ENCODE assay signal across 9 cellular contexts in the genomic region with DNA sequence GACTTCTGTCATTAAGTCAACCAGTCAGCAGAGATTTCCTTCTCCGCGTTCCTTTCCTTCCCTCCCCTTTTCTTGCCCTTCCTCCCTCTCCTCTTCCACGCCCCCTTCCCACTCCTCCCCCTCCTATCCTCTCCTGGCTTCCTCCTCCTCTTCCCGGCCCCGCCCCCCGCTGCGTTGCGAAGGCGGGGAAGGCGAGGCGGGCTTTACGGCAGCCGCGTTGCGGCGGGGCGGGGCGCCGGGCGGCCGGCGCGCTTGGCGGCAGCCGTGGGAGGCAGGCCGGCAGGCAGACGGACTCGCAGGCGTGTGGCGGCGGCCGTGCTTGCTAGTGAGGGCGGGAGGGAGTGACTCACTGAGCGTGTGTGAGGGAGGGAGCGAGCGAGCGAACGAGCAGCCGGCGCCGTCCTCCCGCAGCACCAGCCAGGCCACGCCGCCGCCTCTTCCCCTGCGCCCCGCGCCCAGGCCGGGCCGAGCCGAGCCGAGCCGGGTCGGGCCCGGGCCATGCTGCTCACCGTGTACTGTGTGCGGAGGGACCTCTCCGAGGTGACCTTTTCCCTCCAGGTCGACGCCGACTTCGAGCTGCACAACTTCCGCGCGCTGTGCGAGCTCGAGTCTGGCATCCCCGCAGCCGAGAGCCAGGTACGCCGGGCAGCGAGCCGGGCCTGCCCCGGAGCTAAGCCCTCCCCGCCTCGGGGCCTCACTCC. TPM values are rescaled to one million over a fixed set of nuclear protein-coding genes. Genes with fewer than 3 reads are reported as not detected.
DNase-seq lines count a peak whose midpoint lies in the region; ATAC-seq, FAIRE-seq and TF ChIP-seq lines count a peak whose summit lies in the region.
"Had no signal": no experiment of that assay in that cellular context is flagged by ENCODE, and none has a peak within 500 bp of the region (broad histone marks: within the 10 kb centered on the region; RNA-seq: fewer than 3 reads in every experiment).

TSS of gene DDI2 (plus strand) at position 286 of the 701 bp plus-strand sequence. CDS start at position 499, 213 bp downstream.

- H3K36me3 ChIP-seq in colonic mucosa: no peaks in the 10 kb centered on the region

- peak within 1 kb of the TSS; percentile 99 for H3K27ac ChIP-seq in colonic mucosa

- peaks cover 13% of the 10 kb centered on the region for H3K36me3 Mint-ChIP-seq in activated CD4-positive, alpha-beta T cell treated with anti-CD3 and anti-CD28 coated beads, Interleukin-2, amount 10 ng/mL, durations not matched to agents 24 days and 14 days (ENCODE audit: low read depth)

- ATAC-seq in HG03460 (IDR thresholded peaks at IDR 0.05; ENCODE audit: unreplicated experiment) (peak; percentile 62), left colon (peak; percentile 86)

- DNase-seq in AML-193 (lab: John Stamatoyannopoulos, UW): peak; percentile 88
- peak; percentile 85 for DNase-seq in GM19239 (ENCODE audit: insufficient read length, low spot score)
- peak; percentile 88 to 98 for DNase-seq in NCI-H526 (lab: John Stamatoyannopoulos, UW)
- peak; percentile 99 for DNase-seq in activated CD4-positive, alpha-beta T cell treated with anti-CD3 and anti-CD28 coated beads, Interleukin-2, amount 10 ng/mL, durations not matched to agents 24 days and 14 days
- peak; percentile 99 for DNase-seq in colonic mucosa
- DNase-seq in left colon: peak; percentile 95 to 98
- peak; percentile 89 to 93 for DNase-seq in stimulated activated CD4-positive, alpha-beta T cell treated with anti-CD3 and anti-CD28 coated beads, Interleukin-1b, Interleukin-23, amount 100 ng/mL, for 4 hours (ENCODE audit: low read depth in 2 of 2)

- TF ChIP-seq CTCF in colonic mucosa (IDR thresholded peaks at IDR 0.05): no peak

- H3K4me3 ChIP-seq in colonic mucosa: peak within 1 kb of the TSS; percentile 93

- intact Hi-C loops in activated CD4-positive, alpha-beta T cell treated with anti-CD3 and anti-CD28 coated beads, Interleukin-2, amount 10 ng/mL, durations not matched to agents 24 days and 14 days (cut with micrococcal nuclease): loop anchor here (1.0 to 5.0 kb wide), 7 partner anchors 14 to 370 kb away; partner anchors contain the start of genes AGMAT, DNAJC16, FHAD1 and PLEKHM2
- intact Hi-C loops in colonic mucosa (cut with DNase I): no loop called here
- intact Hi-C loops in left colon (cut with DNase I, micrococcal nuclease): no loop called here

- no peaks in the 10 kb centered on the region for H3K9me3 Mint-ChIP-seq in activated CD4-positive, alpha-beta T cell treated with anti-CD3 and anti-CD28 coated beads, Interleukin-2, amount 10 ng/mL, durations not matched to agents 24 days and 14 days

- peak within 1 kb of the TSS; percentile 94 for H3K27ac Mint-ChIP-seq in activated CD4-positive, alpha-beta T cell treated with anti-CD3 and anti-CD28 coated beads, Interleukin-2, amount 10 ng/mL, durations not matched to agents 24 days and 14 days

- H3K9me3 ChIP-seq in colonic mucosa: no peaks in the 10 kb centered on the region

- peaks cover 32% of the 10 kb centered on the region for H3K4me1 Mint-ChIP-seq in activated CD4-positive, alpha-beta T cell treated with anti-CD3 and anti-CD28 coated beads, Interleukin-2, amount 10 ng/mL, durations not matched to agents 24 days and 14 days

- H3K27me3 ChIP-seq in colonic mucosa: no peaks in the 10 kb centered on the region

- peak; percentile 96 for FAIRE-seq in GM19239 (lab: Jason Lieb, UNC)
- FAIRE-seq: TTC549 had no signal

- H3K4me3 Mint-ChIP-seq in activated CD4-positive, alpha-beta T cell treated with anti-CD3 and anti-CD28 coated beads, Interleukin-2, amount 10 ng/mL, durations not matched to agents 24 days and 14 days: peak within 1 kb of the TSS; percentile 90

- H3K4me1 ChIP-seq in colonic mucosa: peaks cover 19% of the 10 kb centered on the region

- H3K9ac ChIP-seq in colonic mucosa (ENCODE audit: low read depth in 2 of 2, low read length in 2 of 2): peak within 1 kb of the TSS; percentile 99 to 100

- H3K27me3 Mint-ChIP-seq in activated CD4-positive, alpha-beta T cell treated with anti-CD3 and anti-CD28 coated beads, Interleukin-2, amount 10 ng/mL, durations not matched to agents 24 days and 14 days: no peaks in the 10 kb centered on the region

RNA-seq across cellular contexts. Expression of gene DDI2, which starts in this region (rescaled TPM):
- total RNA-seq in activated CD4-positive, alpha-beta T cell treated with anti-CD3 and anti-CD28 coated beads, Interleukin-2, amount 10 ng/mL, durations not matched to agents 24 days and 14 days: 50.5 and 53.0 TPM in 2 replicates
- 10 to 100 TPM; 28.6 to 38.7 TPM for total RNA-seq in colonic mucosa
- total RNA-seq in left colon: 10 to 100 TPM; 27.4 to 37.6 TPM

Comparison
In these comparisons a context has a peak if more than half of its experiments do, and no peak if none do; other contexts are left out.
1. Peak in every context shown above with its lines: DNase-seq, ATAC-seq, H3K4me3 ChIP-seq and H3K27ac ChIP-seq.